15 cellular contexts compared by ENCODE assay signal in the genomic region with DNA sequence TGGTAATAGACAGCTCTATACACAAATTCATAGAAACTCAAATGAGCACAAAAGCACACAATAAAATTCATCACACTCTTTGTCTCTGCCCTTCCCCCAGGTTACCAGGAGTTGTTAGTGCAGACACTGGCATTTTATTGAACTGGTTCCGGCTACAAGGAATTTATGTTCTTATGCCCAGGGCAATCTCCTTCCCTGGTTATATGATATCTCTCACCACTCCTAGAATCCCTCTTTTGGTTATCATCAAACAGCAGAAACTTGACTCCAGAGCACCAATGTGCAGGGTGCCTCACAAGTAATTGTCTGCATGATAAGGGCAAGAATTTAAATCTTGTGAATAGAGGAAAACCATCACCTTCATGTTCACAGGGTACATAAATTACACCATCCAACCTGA. TPM values are rescaled to one million over a fixed set of nuclear protein-coding genes. Genes with fewer than 3 reads are reported as not detected.
A peak's percentile ranks its signal among the peaks of the same experiment; 100 is the strongest.
DNase-seq lines count a peak whose midpoint lies in the region; ATAC-seq and TF ChIP-seq lines count a peak whose summit lies in the region.
"Had no signal": no experiment of that assay in that cellular context is flagged by ENCODE, and none has a peak within 500 bp of the region (broad histone marks: within the 10 kb centered on the region; RNA-seq: fewer than 3 reads in every experiment).

No MANE protein-coding gene starts in this region.

- peak; percentile 4 for DNase-seq in NCI-H69 (lab: John Stamatoyannopoulos, UW)
- no peak for DNase-seq in left colon
- DNase-seq in amniotic stem cell (lab: John Stamatoyannopoulos, UW): no peak
- no peak for DNase-seq in NCI-H1105 treated with DMSO at 0.1 percent for 48 hours (lab: John Stamatoyannopoulos, UW)
- DNase-seq in activated naive CD4-positive, alpha-beta T cell (lab: John Stamatoyannopoulos, UW): no peak
- DNase-seq: Caco-2; CD8-positive, alpha-beta memory T cell; DMS53; GF-D8; GM23248; H7 had no signal

- CTCF ChIA-PET in HEK293 (lab: Yijun Ruan, JAX): interaction anchor here (1.2 kb wide), 1 partner anchor 246 kb away, joined by 5 read pairs; no protein-coding TSS in a partner anchor

- TF ChIP-seq CTCF in HEK293 (tag by site-specific recombination; IDR thresholded peaks at IDR 0.05): no peak

- POLR2A ChIA-PET in HEK293 (lab: Yijun Ruan, JAX): interaction anchor here (0.7 to 1.2 kb wide), 2 partner anchors 36 to 1584 kb away, joined by 3 to 8 read pairs; no protein-coding TSS in a partner anchor

- no peak overlapping the region for H3K4me3 ChIP-seq in HEK293 (ENCODE audit: low read depth, low read length)
- H3K4me3 ChIP-seq: BLaER1, GM23248, K562 had no signal

- intact Hi-C loops in left colon (cut with DNase I, micrococcal nuclease): no loop called here

- no peak overlapping the region for H3K27ac ChIP-seq in HEK293 (ENCODE audit: extremely low read depth, low read depth, low read length)
- H3K27ac ChIP-seq: BLaER1, GM23248 had no signal

- H3K4me1 ChIP-seq in HEK293 (ENCODE audit: control insufficient read depth, insufficient read depth, low read length): peaks cover 5% of the 10 kb centered on the region; the same call in 1 of the 2 replicates

- ATAC-seq in left colon (peak; percentile 96), GM21737 (IDR thresholded peaks at IDR 0.05; ENCODE audit: unreplicated experiment) (no peak)
- ATAC-seq: K562 had no signal

- no peaks in the 10 kb centered on the region for H3K36me3 ChIP-seq in HEK293 (ENCODE audit: control insufficient read depth in 2 of 2, insufficient read depth in 1 of 2, low read length in 2 of 2)
- H3K36me3 ChIP-seq: BLaER1 had no signal

- no peaks in the 10 kb centered on the region for H3K9me3 ChIP-seq in HEK293 (ENCODE audit: control insufficient read depth, insufficient read depth, low read depth, low read length)
- H3K9me3 ChIP-seq: BLaER1, Caco-2 had no signal

TF ChIP-seq in HEK293, 187 proteins besides CTCF, POLR2A, EP300 and RAD21:
- TF ChIP-seq MZF1 (tag by site-specific recombination; IDR thresholded peaks at IDR 0.05; ENCODE audit: borderline replicate concordance) (peak; percentile 97), MYNN (tag by site-specific recombination; IDR thresholded peaks at IDR 0.05; ENCODE audit: borderline replicate concordance) (no peak), ZNF341 (tag by site-specific recombination; IDR thresholded peaks at IDR 0.05; ENCODE audit: low read depth) (no peak), ZSCAN30 (tag by site-specific recombination; IDR thresholded peaks at IDR 0.05) (peak; percentile 31; the same call in 1 of the 2 replicates), ZNF830 (tag by site-specific recombination; IDR thresholded peaks at IDR 0.05; ENCODE audit: low read depth) (no peak), ZNF558 (tag by site-specific recombination; IDR thresholded peaks at IDR 0.05) (no peak), ZEB2 (tag by site-specific recombination; IDR thresholded peaks at IDR 0.05) (no peak), KLF1 (tag by site-specific recombination; IDR thresholded peaks at IDR 0.05) (no peak), EGR2 (tag by site-specific recombination; IDR thresholded peaks at IDR 0.05; ENCODE audit: low read depth) (no peak), ZXDB (tag by site-specific recombination; IDR thresholded peaks at IDR 0.05) (peak; percentile 49; the same call in 1 of the 2 replicates), FEZF1 (tag by site-specific recombination; IDR thresholded peaks at IDR 0.05) (no peak), ZBTB17 (tag by site-specific recombination; IDR thresholded peaks at IDR 0.05) (peak; percentile 31; the same call in 1 of the 2 replicates), ZNF529 (tag by site-specific recombination; IDR thresholded peaks at IDR 0.05; ENCODE audit: insufficient replicate concordance) (no peak), ZBTB20 (tag by site-specific recombination; IDR thresholded peaks at IDR 0.05) (0 out of 2 replicates have a peak, but pooled peaks have one; percentile 33), ZNF600 (tag by site-specific recombination; IDR thresholded peaks at IDR 0.05) (peak; percentile 36; the same call in 1 of the 2 replicates), ZNF561 (tag by site-specific recombination; IDR thresholded peaks at IDR 0.05; ENCODE audit: borderline replicate concordance) (0 out of 2 replicates have a peak, but pooled peaks have one; percentile 22), ZNF843 (tag by site-specific recombination; IDR thresholded peaks at IDR 0.05) (peak; percentile 63; the same call in 1 of the 2 replicates), ZNF366 (tag by site-specific recombination; conservative IDR thresholded peaks at IDR 0.05) (0 out of 2 replicates have a peak, but pooled peaks have one; percentile 16), ZNF350 (tag by site-specific recombination; IDR thresholded peaks at IDR 0.05) (no peak)
- TF ChIP-seq, protein P1, sequence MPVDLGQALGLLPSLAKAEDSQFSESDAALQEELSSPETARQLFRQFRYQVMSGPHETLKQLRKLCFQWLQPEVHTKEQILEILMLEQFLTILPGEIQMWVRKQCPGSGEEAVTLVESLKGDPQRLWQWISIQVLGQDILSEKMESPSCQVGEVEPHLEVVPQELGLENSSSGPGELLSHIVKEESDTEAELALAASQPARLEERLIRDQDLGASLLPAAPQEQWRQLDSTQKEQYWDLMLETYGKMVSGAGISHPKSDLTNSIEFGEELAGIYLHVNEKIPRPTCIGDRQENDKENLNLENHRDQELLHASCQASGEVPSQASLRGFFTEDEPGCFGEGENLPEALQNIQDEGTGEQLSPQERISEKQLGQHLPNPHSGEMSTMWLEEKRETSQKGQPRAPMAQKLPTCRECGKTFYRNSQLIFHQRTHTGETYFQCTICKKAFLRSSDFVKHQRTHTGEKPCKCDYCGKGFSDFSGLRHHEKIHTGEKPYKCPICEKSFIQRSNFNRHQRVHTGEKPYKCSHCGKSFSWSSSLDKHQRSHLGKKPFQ (tag by site-specific recombination; IDR thresholded peaks at IDR 0.05): peak; percentile 31; the same call in 1 of the 2 replicates
- TF ChIP-seq, protein P2, sequence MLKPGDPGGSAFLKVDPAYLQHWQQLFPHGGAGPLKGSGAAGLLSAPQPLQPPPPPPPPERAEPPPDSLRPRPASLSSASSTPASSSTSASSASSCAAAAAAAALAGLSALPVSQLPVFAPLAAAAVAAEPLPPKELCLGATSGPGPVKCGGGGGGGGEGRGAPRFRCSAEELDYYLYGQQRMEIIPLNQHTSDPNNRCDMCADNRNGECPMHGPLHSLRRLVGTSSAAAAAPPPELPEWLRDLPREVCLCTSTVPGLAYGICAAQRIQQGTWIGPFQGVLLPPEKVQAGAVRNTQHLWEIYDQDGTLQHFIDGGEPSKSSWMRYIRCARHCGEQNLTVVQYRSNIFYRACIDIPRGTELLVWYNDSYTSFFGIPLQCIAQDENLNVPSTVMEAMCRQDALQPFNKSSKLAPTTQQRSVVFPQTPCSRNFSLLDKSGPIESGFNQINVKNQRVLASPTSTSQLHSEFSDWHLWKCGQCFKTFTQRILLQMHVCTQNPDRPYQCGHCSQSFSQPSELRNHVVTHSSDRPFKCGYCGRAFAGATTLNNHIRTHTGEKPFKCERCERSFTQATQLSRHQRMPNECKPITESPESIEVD (tag by site-specific recombination; IDR thresholded peaks at IDR 0.05): peak; percentile 87
- TF ChIP-seq, protein P3, sequence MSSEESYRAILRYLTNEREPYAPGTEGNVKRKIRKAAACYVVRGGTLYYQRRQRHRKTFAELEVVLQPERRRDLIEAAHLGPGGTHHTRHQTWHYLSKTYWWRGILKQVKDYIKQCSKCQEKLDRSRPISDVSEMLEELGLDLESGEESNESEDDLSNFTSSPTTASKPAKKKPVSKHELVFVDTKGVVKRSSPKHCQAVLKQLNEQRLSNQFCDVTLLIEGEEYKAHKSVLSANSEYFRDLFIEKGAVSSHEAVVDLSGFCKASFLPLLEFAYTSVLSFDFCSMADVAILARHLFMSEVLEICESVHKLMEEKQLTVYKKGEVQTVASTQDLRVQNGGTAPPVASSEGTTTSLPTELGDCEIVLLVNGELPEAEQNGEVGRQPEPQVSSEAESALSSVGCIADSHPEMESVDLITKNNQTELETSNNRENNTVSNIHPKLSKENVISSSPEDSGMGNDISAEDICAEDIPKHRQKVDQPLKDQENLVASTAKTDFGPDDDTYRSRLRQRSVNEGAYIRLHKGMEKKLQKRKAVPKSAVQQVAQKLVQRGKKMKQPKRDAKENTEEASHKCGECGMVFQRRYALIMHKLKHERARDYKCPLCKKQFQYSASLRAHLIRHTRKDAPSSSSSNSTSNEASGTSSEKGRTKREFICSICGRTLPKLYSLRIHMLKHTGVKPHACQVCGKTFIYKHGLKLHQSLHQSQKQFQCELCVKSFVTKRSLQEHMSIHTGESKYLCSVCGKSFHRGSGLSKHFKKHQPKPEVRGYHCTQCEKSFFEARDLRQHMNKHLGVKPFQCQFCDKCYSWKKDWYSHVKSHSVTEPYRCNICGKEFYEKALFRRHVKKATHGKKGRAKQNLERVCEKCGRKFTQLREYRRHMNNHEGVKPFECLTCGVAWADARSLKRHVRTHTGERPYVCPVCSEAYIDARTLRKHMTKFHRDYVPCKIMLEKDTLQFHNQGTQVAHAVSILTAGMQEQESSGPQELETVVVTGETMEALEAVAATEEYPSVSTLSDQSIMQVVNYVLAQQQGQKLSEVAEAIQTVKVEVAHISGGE (tag by site-specific recombination; conservative IDR thresholded peaks at IDR 0.05; ENCODE audit: low read depth): 0 out of 2 replicates have a peak, but pooled peaks have one; percentile 27

RNA-seq across cellular contexts. Expression of a gene that starts 7.9 kb away (rescaled TPM):
- 10 to 100 TPM; 28.2 to 30.7 TPM for total RNA-seq in left colon

RNA-seq across cellular contexts. Expression of a gene that starts 34.5 kb away (rescaled TPM):
- 10 to 100 TPM in 1 of 2 donors, 1 to 10 TPM in 1; 4.4 to 12.2 TPM for total RNA-seq in left colon
